ENCODE assay signal across 1 cellular context in genomic region chr20:47606414-47607207, GRCh38.
A peak's percentile ranks its signal among the peaks of the same experiment; 100 is the strongest.
TF ChIP-seq lines count a peak whose summit lies in the region.

No MANE protein-coding gene starts in this region.

TF ChIP-seq in K562, 482 proteins besides CTCF, POLR2A, EP300 and RAD21 (continued from another document and continues in another):
- TF ChIP-seq TGIF2 (CRISPR knock-in tag; IDR thresholded peaks at IDR 0.05) (no peak), PREB (CRISPR knock-in tag; IDR thresholded peaks at IDR 0.05) (no peak), FOXJ2 (tag; IDR thresholded peaks at IDR 0.05) (no peak), HBP1 (CRISPR knock-in tag; IDR thresholded peaks at IDR 0.05) (0 out of 2 replicates have a peak, but pooled peaks have one; percentile 11), DDX20 (tag; IDR thresholded peaks at IDR 0.05; ENCODE audit: low read depth) (0 out of 2 replicates have a peak, but pooled peaks have one; percentile 53), ZNF740 (CRISPR knock-in tag; IDR thresholded peaks at IDR 0.05) (no peak), ZNF740 (tag; IDR thresholded peaks at IDR 0.05) (0 out of 4 replicates have a peak, but pooled peaks of 1 of the 2 experiments have one; percentile 66), MGA (IDR thresholded peaks at IDR 0.05) (no peak), TCFL5 (CRISPR knock-in tag; conservative IDR thresholded peaks at IDR 0.05) (no peak), TCF3 (CRISPR knock-in tag; IDR thresholded peaks at IDR 0.05) (no peak), MCM2 (IDR thresholded peaks at IDR 0.05; ENCODE audit: low read depth) (no peak), BCL6 (CRISPR knock-in tag; IDR thresholded peaks at IDR 0.05) (no peak), KLF1 (tag; IDR thresholded peaks at IDR 0.05) (no peak), ZBTB40 (IDR thresholded peaks at IDR 0.05) (no peak), ZBTB40 (CRISPR knock-in tag; IDR thresholded peaks at IDR 0.05) (no peak), RAD51 (IDR thresholded peaks at IDR 0.05; ENCODE audit: borderline replicate concordance, low read depth) (no peak), ZNF277 (CRISPR knock-in tag; IDR thresholded peaks at IDR 0.05; ENCODE audit: borderline replicate concordance) (no peak), TARDBP (IDR thresholded peaks at IDR 0.05) (no peak), ELF2 (CRISPR knock-in tag; IDR thresholded peaks at IDR 0.05) (no peak), HDAC6 (IDR thresholded peaks at IDR 0.05; ENCODE audit: low read depth, low read length) (no peak), MEF2D (tag; conservative IDR thresholded peaks at IDR 0.05; ENCODE audit: low read depth) (0 out of 2 replicates have a peak, but pooled peaks have one; percentile 23), ETV6 (IDR thresholded peaks at IDR 0.05; ENCODE audit: borderline replicate concordance in 1 of 2, low read depth in 2 of 2, low read length in 1 of 2) (no peak), ETV6 (CRISPR knock-in tag; IDR thresholded peaks at IDR 0.05; ENCODE audit: borderline replicate concordance) (no peak), ZFP30 (CRISPR knock-in tag; IDR thresholded peaks at IDR 0.05; ENCODE audit: borderline replicate concordance) (no peak), NFATC3 (IDR thresholded peaks at IDR 0.05) (no peak)
